27 cellular contexts compared by ENCODE assay signal in the genomic region with DNA sequence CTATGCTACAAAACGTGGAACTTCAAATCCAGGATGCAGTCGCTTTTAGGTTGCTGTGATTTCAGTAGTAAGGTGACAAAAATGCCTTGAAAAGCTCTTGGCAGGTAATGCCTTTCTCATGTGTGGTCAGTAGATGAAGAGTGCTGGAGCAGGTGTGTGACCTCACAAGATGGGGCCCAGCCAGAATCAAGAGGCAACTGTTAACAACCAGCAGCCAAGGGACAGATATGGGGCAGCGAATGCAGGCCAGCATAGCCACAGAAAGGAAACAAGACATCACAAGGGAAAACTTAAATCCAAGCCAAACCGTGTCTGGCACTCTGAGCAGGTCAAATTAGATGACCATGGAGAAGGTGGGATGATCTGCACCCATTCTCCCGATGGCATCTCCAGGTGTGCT. TPM values are rescaled to one million over a fixed set of nuclear protein-coding genes. Genes with fewer than 3 reads are reported as not detected.
A peak's percentile ranks its signal among the peaks of the same experiment; 100 is the strongest.
DNase-seq lines count a peak whose midpoint lies in the region; ATAC-seq, FAIRE-seq and TF ChIP-seq lines count a peak whose summit lies in the region.
"Had no signal": no experiment of that assay in that cellular context is flagged by ENCODE, and none has a peak within 500 bp of the region (broad histone marks: within the 10 kb centered on the region; RNA-seq: fewer than 3 reads in every experiment).

No MANE protein-coding gene starts in this region.

- peak overlapping the region; percentile 8 for H3K27ac Mint-ChIP-seq in activated CD4-positive, alpha-beta T cell treated with anti-CD3 and anti-CD28 coated beads, Interleukin-2, amount 10 ng/mL, durations not matched to agents 24 days and 14 days
- H3K27ac Mint-ChIP-seq in endothelial cell (ENCODE audit: unreplicated experiment), result no peak overlapping the region
- peak overlapping the region; percentile 56 for H3K27ac Mint-ChIP-seq in stimulated activated naive B cell treated with anti-CD40 and anti-IgM and Interleukin-4, amounts not matched to agents 10 μg/mL and 1 μg/mL and 100 μg/mL, for 72 hours

- no peak overlapping the region for H3K4me3 Mint-ChIP-seq in activated CD4-positive, alpha-beta T cell treated with anti-CD3 and anti-CD28 coated beads, Interleukin-2, amount 10 ng/mL, durations not matched to agents 24 days and 14 days
- H3K4me3 Mint-ChIP-seq in endothelial cell (ENCODE audit: unreplicated experiment), result peak overlapping the region; percentile 13
- no peak overlapping the region for H3K4me3 Mint-ChIP-seq in stimulated activated naive B cell treated with anti-CD40 and anti-IgM and Interleukin-4, amounts not matched to agents 10 μg/mL and 1 μg/mL and 100 μg/mL, for 72 hours
- H3K4me3 Mint-ChIP-seq: CD8-positive, alpha-beta memory T cell had no signal

- DNase-seq in activated CD4-positive, alpha-beta T cell treated with anti-CD3 and anti-CD28 coated beads, Interleukin-2, amount 10 ng/mL, durations not matched to agents 24 days and 14 days, result no peak
- DNase-seq in activated CD4-positive, alpha-beta T cell treated with anti-CD3 and anti-CD28 coated beads, Interleukin-2, amount 50 U/mL, for 48 hours, result no peak
- DNase-seq in heart left ventricle, result peak in 2 of 5 donors; percentile 63 to 67
- DNase-seq in right atrium auricular region (ENCODE audit: low spot score), result no peak
- no peak for DNase-seq in endothelial cell (ENCODE audit: low spot score)
- DNase-seq in stimulated activated naive B cell treated with anti-CD40 and anti-IgM and Interleukin-4, amounts not matched to agents 10 μg/mL and 1 μg/mL and 100 μg/mL, for 72 hours, result no peak
- no peak for DNase-seq in HTR-8/SVneo (ENCODE audit: insufficient read length, low spot score)
- no peak for DNase-seq in NCI-H1105 (lab: John Stamatoyannopoulos, UW)
- DNase-seq: ACHN; Calu3; CD8-positive, alpha-beta memory T cell; GDM1; GOT3; HCEC 1CT; NCI-H1092 treated with DMSO at 0.1 percent for 48 hours; NCI-H146; NCI-H2029; NCI-H226; NCI-H510A treated with DMSO at 0.1 percent for 48 hours; NCI-H748 treated with DMSO at 0.1 percent for 48 hours; PC-9; RPMI8226; SIG-M5 had no signal

- H3K36me3 Mint-ChIP-seq in activated CD4-positive, alpha-beta T cell treated with anti-CD3 and anti-CD28 coated beads, Interleukin-2, amount 10 ng/mL, durations not matched to agents 24 days and 14 days (ENCODE audit: low read depth), result peaks cover 69% of the 10 kb centered on the region
- H3K36me3 Mint-ChIP-seq in endothelial cell (ENCODE audit: low read depth, unreplicated experiment), result peaks cover 56% of the 10 kb centered on the region
- H3K36me3 Mint-ChIP-seq in stimulated activated naive B cell treated with anti-CD40 and anti-IgM and Interleukin-4, amounts not matched to agents 10 μg/mL and 1 μg/mL and 100 μg/mL, for 72 hours, result peaks cover 55 to 71% of the 10 kb centered on the region in 2 donors

- peaks cover 0 to 41% (median 10%) of the 10 kb centered on the region in 12 donors for H3K4me1 ChIP-seq in heart left ventricle
- H3K4me1 ChIP-seq in right atrium auricular region, result peaks cover 0 to 5% of the 10 kb centered on the region in 2 donors

- H3K4me3 ChIP-seq in heart left ventricle, result no peak overlapping the region
- H3K4me3 ChIP-seq in right atrium auricular region, result no peak overlapping the region
- H3K4me3 ChIP-seq: BLaER1, PC-9 had no signal

- intact Hi-C loops in activated CD4-positive, alpha-beta T cell treated with anti-CD3 and anti-CD28 coated beads, Interleukin-2, amount 10 ng/mL, durations not matched to agents 24 days and 14 days (cut with micrococcal nuclease), result no loop called here
- intact Hi-C loops in heart left ventricle (cut with DNase I), result loop anchor here in 1 of 10 donors (5.0 kb wide), 1 partner anchor 175 kb away; no protein-coding TSS in a partner anchor

- no peaks in the 10 kb centered on the region for H3K27me3 Mint-ChIP-seq in activated CD4-positive, alpha-beta T cell treated with anti-CD3 and anti-CD28 coated beads, Interleukin-2, amount 10 ng/mL, durations not matched to agents 24 days and 14 days
- H3K27me3 Mint-ChIP-seq in endothelial cell (ENCODE audit: unreplicated experiment), result peaks cover 2% of the 10 kb centered on the region
- H3K27me3 Mint-ChIP-seq in stimulated activated naive B cell treated with anti-CD40 and anti-IgM and Interleukin-4, amounts not matched to agents 10 μg/mL and 1 μg/mL and 100 μg/mL, for 72 hours, result no peaks in the 10 kb centered on the region
- H3K27me3 Mint-ChIP-seq: CD8-positive, alpha-beta memory T cell had no signal

- H3K27ac ChIP-seq in heart left ventricle (peak overlapping the region in 1 of 12 donors; percentile 17), right atrium auricular region (no peak overlapping the region)
- H3K27ac ChIP-seq: 22Rv1, BLaER1, KMS-11, PC-9 had no signal

- no peak for TF ChIP-seq POLR2A in heart left ventricle (IDR thresholded peaks at IDR 0.05)

- 68 to 82% (median 73%) methylated on average over 5 of the region's 5 CpGs for WGBS in heart left ventricle, 4 donors

- H3K4me1 Mint-ChIP-seq in activated CD4-positive, alpha-beta T cell treated with anti-CD3 and anti-CD28 coated beads, Interleukin-2, amount 10 ng/mL, durations not matched to agents 24 days and 14 days, result peaks cover 10% of the 10 kb centered on the region
- peaks cover 3% of the 10 kb centered on the region for H3K4me1 Mint-ChIP-seq in endothelial cell (ENCODE audit: unreplicated experiment)
- H3K4me1 Mint-ChIP-seq in stimulated activated naive B cell treated with anti-CD40 and anti-IgM and Interleukin-4, amounts not matched to agents 10 μg/mL and 1 μg/mL and 100 μg/mL, for 72 hours, result peaks cover 20 to 29% of the 10 kb centered on the region in 2 donors

- H3K36me3 ChIP-seq in heart left ventricle (peaks cover 0 to 92% (median 83%) of the 10 kb centered on the region in 9 donors), right atrium auricular region (peaks cover 65% of the 10 kb centered on the region)

- no peak for TF ChIP-seq CTCF in heart left ventricle (IDR thresholded peaks at IDR 0.05)
- TF ChIP-seq CTCF in right atrium auricular region (IDR thresholded peaks at IDR 0.05), result no peak
- no peak for TF ChIP-seq CTCF in endothelial cell (IDR thresholded peaks at IDR 0.05; ENCODE audit: unreplicated experiment)

- H3K27me3 ChIP-seq in heart left ventricle (no peaks in the 10 kb centered on the region), right atrium auricular region (no peaks in the 10 kb centered on the region)
- H3K27me3 ChIP-seq: BLaER1 had no signal

- no peak for FAIRE-seq in HTR-8/SVneo (lab: Jason Lieb, UNC)
- FAIRE-seq: GM18507 had no signal

- H3K9me3 ChIP-seq in heart left ventricle (no peaks in the 10 kb centered on the region), right atrium auricular region (no peaks in the 10 kb centered on the region)
- H3K9me3 ChIP-seq: BLaER1 had no signal

- peak in 3 of 4 donors; percentile 48 to 66 (median 62) for ATAC-seq in heart left ventricle
- no peak for ATAC-seq in stimulated activated naive B cell treated with anti-CD40 and anti-IgM and Interleukin-4, amounts not matched to agents 10 μg/mL and 1 μg/mL and 100 μg/mL, for 72 hours (replicated peaks)

- no peaks in the 10 kb centered on the region for H3K9me3 Mint-ChIP-seq in activated CD4-positive, alpha-beta T cell treated with anti-CD3 and anti-CD28 coated beads, Interleukin-2, amount 10 ng/mL, durations not matched to agents 24 days and 14 days
- H3K9me3 Mint-ChIP-seq in endothelial cell (ENCODE audit: unreplicated experiment), result no peaks in the 10 kb centered on the region
- no peaks in the 10 kb centered on the region for H3K9me3 Mint-ChIP-seq in stimulated activated naive B cell treated with anti-CD40 and anti-IgM and Interleukin-4, amounts not matched to agents 10 μg/mL and 1 μg/mL and 100 μg/mL, for 72 hours
- H3K9me3 Mint-ChIP-seq: CD8-positive, alpha-beta memory T cell had no signal

RNA-seq across cellular contexts. Expression of a gene that starts 12.3 kb away (rescaled TPM):
- 32.3 and 35.9 TPM in 2 replicates for total RNA-seq in activated CD4-positive, alpha-beta T cell treated with anti-CD3 and anti-CD28 coated beads, Interleukin-2, amount 10 ng/mL, durations not matched to agents 24 days and 14 days
- total RNA-seq in heart left ventricle (10 to 100 TPM; 21.9 to 43.3 (median 27.5) TPM), right atrium auricular region (10 to 100 TPM; 19.7 to 25.4 TPM), endothelial cell (ENCODE audit: unreplicated experiment) (27.4 TPM)
- 10 to 100 TPM; 10.9 to 20.0 TPM for polyA plus RNA-seq in heart left ventricle

RNA-seq across cellular contexts. Expression of a gene that starts 18.9 kb away (rescaled TPM):
- 0.05 and 0.12 TPM in 2 replicates for total RNA-seq in activated CD4-positive, alpha-beta T cell treated with anti-CD3 and anti-CD28 coated beads, Interleukin-2, amount 10 ng/mL, durations not matched to agents 24 days and 14 days
- total RNA-seq in heart left ventricle, result 1 to 10 TPM; 1.1 to 3.7 (median 2.5) TPM
- polyA plus RNA-seq in heart left ventricle, result 1 to 10 TPM; 1.3 to 2.1 TPM
- total RNA-seq in right atrium auricular region, result 1 to 10 TPM in 1 of 2 donors, under 1 TPM in 1; 0.98 to 1.1 TPM
- 4.8 TPM for total RNA-seq in endothelial cell (ENCODE audit: unreplicated experiment)

Comparison
In these comparisons a context has a peak if more than half of its experiments do, and no peak if none do; other contexts are left out.
1. ATAC-seq: peak in heart left ventricle (3 of 4); none in stimulated activated naive B cell treated with anti-CD40 and anti-IgM and Interleukin-4, amounts not matched to agents 10 μg/mL and 1 μg/mL and 100 μg/mL, for 72 hours (0 of 2).